ENCODE assay signal across 20 cellular contexts in genomic region chr9:78320875-78321496, GRCh38.
"Had no signal": no experiment of that assay in that cellular context is flagged by ENCODE, and none has a peak within 500 bp of the region (broad histone marks: within the 10 kb centered on the region; RNA-seq: fewer than 3 reads in every experiment).

No MANE protein-coding gene starts in this region.

- DNase-seq: activated CD4-positive, alpha-beta memory T cell treated with anti-CD3 and anti-CD28 coated beads, Interleukin-2, amount 10 ng/mL, durations not matched to agents 7 days and 5 days; activated CD4-positive, alpha-beta T cell treated with anti-CD3 and anti-CD28 coated beads, Interleukin-2, amount 10 ng/mL, durations not matched to agents 7 days and 5 days; activated CD4-positive, CD25-positive, alpha-beta regulatory T cell; activated gamma-delta T cell; activated naive CD4-positive, alpha-beta T cell treated with anti-CD3 and anti-CD28 coated beads for 36 hours; activated T-cell treated with anti-CD3 and anti-CD28 coated beads, Interleukin-2, amount 50 U/mL, for 4 hours; brain microvascular endothelial cell; Karpas-422; NCI-H1105 treated with DMSO at 0.1 percent for 48 hours; NCI-H146; NCI-H187 treated with DMSO at 0.1 percent for 48 hours; NCI-H2081 treated with DMSO at 0.1 percent for 48 hours; NCI-H446; NCI-H524; Peyer's patch; T-cell; T-helper 2 cell had no signal

- ATAC-seq: activated T-cell treated with anti-CD3 and anti-CD28 coated beads, Interleukin-2, amount 50 U/mL, for 4 hours; K562; T-cell had no signal

- H3K36me3 ChIP-seq: Peyer's patch had no signal

- H3K4me3 ChIP-seq: K562, Peyer's patch, SK-N-MC had no signal

- H3K9me3 ChIP-seq: Peyer's patch had no signal

- H3K27ac ChIP-seq: brain microvascular endothelial cell, Peyer's patch, SK-N-MC, VCaP had no signal

- H3K27me3 ChIP-seq: brain microvascular endothelial cell, Peyer's patch had no signal

- H3K4me1 ChIP-seq: Peyer's patch had no signal
